Comparison of ENCODE assay signal across 10 cellular contexts in the genomic region with DNA sequence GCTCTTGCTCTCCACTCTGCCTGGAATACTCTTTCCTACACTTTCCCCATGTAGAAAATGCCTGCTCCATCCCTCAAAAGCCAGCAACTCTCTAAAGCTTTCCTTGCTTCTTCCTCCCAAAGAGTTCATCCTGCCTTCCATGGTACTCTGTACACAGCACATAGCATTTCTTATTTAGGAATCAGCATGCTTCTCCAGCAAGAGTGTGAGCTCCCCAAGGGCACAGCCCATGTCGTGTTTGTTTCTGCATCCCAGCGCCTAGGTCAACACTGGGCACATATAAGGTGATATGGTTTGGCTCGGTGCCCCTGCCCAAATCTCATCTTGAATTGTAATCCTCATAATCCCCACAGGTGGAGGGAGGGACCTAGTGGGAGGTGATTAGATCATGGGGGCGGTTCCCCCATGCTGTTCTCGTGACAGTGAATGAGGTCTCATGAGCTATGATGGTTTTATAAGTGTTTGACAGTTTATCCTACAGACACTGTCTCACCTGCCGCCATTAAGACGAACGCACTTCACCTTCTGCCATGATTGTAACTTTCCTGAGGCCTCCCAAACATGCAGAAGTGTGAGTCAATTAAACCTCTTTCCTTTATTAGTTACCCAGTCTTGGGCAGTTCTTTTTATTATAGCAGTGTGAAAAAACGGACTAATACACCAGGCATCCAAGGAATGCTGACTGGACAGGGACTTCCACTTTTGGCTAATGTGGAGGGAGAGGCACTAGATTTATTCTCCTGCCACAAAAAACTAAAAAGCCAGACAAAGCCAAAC. TPM values are rescaled to one million over a fixed set of nuclear protein-coding genes. Genes with fewer than 3 reads are reported as not detected.
DNase-seq lines count a peak whose midpoint lies in the region; ATAC-seq and TF ChIP-seq lines count a peak whose summit lies in the region.
"Had no signal": no experiment of that assay in that cellular context is flagged by ENCODE, and none has a peak within 500 bp of the region (broad histone marks: within the 10 kb centered on the region; RNA-seq: fewer than 3 reads in every experiment).

No MANE protein-coding gene starts in this region.

- H3K27ac ChIP-seq in body of pancreas (peak overlapping the region; percentile 12 to 68 (median 62)), stomach (peak overlapping the region; percentile 60 to 88 (median 79))

- 59 to 61% methylated on average over 9 of the region's 9 CpGs for WGBS in body of pancreas, 2 donors
- WGBS in stomach, 5 donors: 48 to 59% (median 59%) methylated on average over 9 of the region's 9 CpGs

- peak; percentile 31 for ATAC-seq in body of pancreas
- no peak for ATAC-seq in GM21717 (IDR thresholded peaks at IDR 0.05; ENCODE audit: unreplicated experiment)

- H3K27me3 ChIP-seq in body of pancreas: no peaks in the 10 kb centered on the region
- H3K27me3 ChIP-seq in stomach: no peaks in the 10 kb centered on the region

- TF ChIP-seq EP300 in stomach (IDR thresholded peaks at IDR 0.05): no peak

- H3K4me3 ChIP-seq in body of pancreas (no peak overlapping the region), stomach (no peak overlapping the region)

- intact Hi-C loops in body of pancreas (cut with DNase I) (no loop called here), stomach (cut with DNase I; ENCODE audit: low total_unique reads) (no loop called here)

- no peaks in the 10 kb centered on the region for H3K36me3 ChIP-seq in body of pancreas (replicated peaks in 1 of 2; ENCODE audit: insufficient read depth in 1 of 2, low read depth in 2 of 2)
- peaks cover 0 to 6% (median 0%) of the 10 kb centered on the region in 4 donors for H3K36me3 ChIP-seq in stomach

- H3K9me3 ChIP-seq in body of pancreas: no peaks in the 10 kb centered on the region
- peaks cover 0 to 7% (median 0%) of the 10 kb centered on the region in 4 donors for H3K9me3 ChIP-seq in stomach

- TF ChIP-seq POLR2A in body of pancreas (IDR thresholded peaks at IDR 0.05) (no peak), stomach (IDR thresholded peaks at IDR 0.05) (no peak)

- peak; percentile 75 for DNase-seq in HS-27A (ENCODE audit: low read depth)
- no peak for DNase-seq in body of pancreas
- peak; percentile 77 for DNase-seq in islet precursor cell
- DNase-seq in stomach: no peak
- DNase-seq in germinal center (ENCODE audit: low spot score): no peak
- DNase-seq in Ammon's horn (ENCODE audit: low spot score): no peak
- DNase-seq in mucosa of gallbladder (ENCODE audit: low spot score): no peak
- DNase-seq: activated CD8-positive, alpha-beta memory T cell treated with anti-CD3 and anti-CD28 coated beads, Interleukin-2, amount 50 U/mL, for 4 hours; NCI-H526 had no signal

- TF ChIP-seq CTCF in body of pancreas (IDR thresholded peaks at IDR 0.05) (no peak), stomach (IDR thresholded peaks at IDR 0.05) (no peak)

- H3K4me1 ChIP-seq in body of pancreas: peaks cover 73% of the 10 kb centered on the region
- H3K4me1 ChIP-seq in stomach: peaks cover 60 to 90% (median 76%) of the 10 kb centered on the region in 4 donors

RNA-seq across cellular contexts. Expression of gene VPS37C, which starts 8.2 kb away (rescaled TPM):
- total RNA-seq in body of pancreas (10 to 100 TPM; 13.2 to 21.1 TPM), stomach (10 to 100 TPM in 4 of 5 donors, 1 to 10 TPM in 1; 6.4 to 53.6 (median 37.1) TPM), mucosa of gallbladder (34.5 TPM)
- 10 to 100 TPM; 13.8 to 28.4 (median 26.9) TPM for polyA plus RNA-seq in stomach

RNA-seq across cellular contexts. Expression of gene PGA3, which starts 50.3 kb away (rescaled TPM):
- total RNA-seq in body of pancreas (10 to 100 TPM in 1 of 2 donors, not detected in 1; 26.4 TPM), stomach (over 10,000 TPM in 2 of 5 donors, 1,000 to 10,000 TPM in 1, 100 to 1,000 TPM in 2; 367 to 55,790 (median 1,114) TPM), mucosa of gallbladder (0.26 TPM)
- polyA plus RNA-seq in stomach: over 10,000 TPM; 23,067 to 73,485 (median 39,030) TPM

RNA-seq across cellular contexts. Expression of gene CD5, which starts 50.7 kb away (rescaled TPM):
- total RNA-seq in body of pancreas (under 1 TPM; 0.33 to 0.52 TPM), stomach (10 to 100 TPM in 1 of 5 donors, 1 to 10 TPM in 1, not detected in 3; 1.7 to 14.2 TPM), mucosa of gallbladder (3.5 TPM)
- polyA plus RNA-seq in stomach: 1 to 10 TPM in 1 of 3 donors, under 1 TPM in 2; 0.53 to 1.1 (median 0.75) TPM

Comparison
In these comparisons a context has a peak if more than half of its experiments do, and no peak if none do; other contexts are left out.
1. DNase-seq: peak in HS-27A (single experiment) and islet precursor cell (single experiment); none in body of pancreas (0 of 4), stomach (single experiment), germinal center (single experiment), Ammon's horn (single experiment) and mucosa of gallbladder (single experiment).
2. RNA of gene PGA3, which starts 50.3 kb away (total RNA-seq): 367 to 55,790 TPM in stomach; 26.4 TPM in body of pancreas and 0.26 TPM in mucosa of gallbladder (single experiment); every median in the first group is over 10 times any median in the second.